1 cellular context compared by ENCODE assay signal in the genomic region with DNA sequence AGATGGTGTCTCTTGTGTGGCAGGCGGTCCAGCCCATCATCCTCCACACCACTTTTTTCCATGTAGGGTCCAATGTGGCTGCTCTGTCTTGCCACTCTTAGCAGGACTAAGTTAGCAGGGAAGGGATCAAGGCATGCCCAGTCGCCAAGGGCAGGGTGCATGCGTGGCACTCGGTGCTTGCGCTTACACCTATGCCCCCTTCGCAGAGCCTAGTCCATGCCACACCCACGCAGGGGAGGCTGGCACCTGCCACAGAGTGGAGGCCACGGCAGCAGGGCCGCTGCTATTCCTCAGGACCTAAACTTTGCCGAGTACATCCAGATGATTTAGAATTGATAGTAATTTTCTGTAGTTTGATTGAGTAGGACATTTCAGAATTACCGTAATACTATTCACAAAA.
TF ChIP-seq lines count a peak whose summit lies in the region.

No MANE protein-coding gene starts in this region.

TF ChIP-seq in K562, 482 proteins besides CTCF, POLR2A, EP300 and RAD21:
- TF ChIP-seq RBM22 (IDR thresholded peaks at IDR 0.05; ENCODE audit: low read depth, low read length, poor library complexity, severe bottlenecking) (peak; percentile 15), ZKSCAN8 (CRISPR knock-in tag; IDR thresholded peaks at IDR 0.05) (no peak)
TF ChIP-seq in K562: peak in this region for 1.
